ENCODE assay signal across 1 cellular context in the genomic region with DNA sequence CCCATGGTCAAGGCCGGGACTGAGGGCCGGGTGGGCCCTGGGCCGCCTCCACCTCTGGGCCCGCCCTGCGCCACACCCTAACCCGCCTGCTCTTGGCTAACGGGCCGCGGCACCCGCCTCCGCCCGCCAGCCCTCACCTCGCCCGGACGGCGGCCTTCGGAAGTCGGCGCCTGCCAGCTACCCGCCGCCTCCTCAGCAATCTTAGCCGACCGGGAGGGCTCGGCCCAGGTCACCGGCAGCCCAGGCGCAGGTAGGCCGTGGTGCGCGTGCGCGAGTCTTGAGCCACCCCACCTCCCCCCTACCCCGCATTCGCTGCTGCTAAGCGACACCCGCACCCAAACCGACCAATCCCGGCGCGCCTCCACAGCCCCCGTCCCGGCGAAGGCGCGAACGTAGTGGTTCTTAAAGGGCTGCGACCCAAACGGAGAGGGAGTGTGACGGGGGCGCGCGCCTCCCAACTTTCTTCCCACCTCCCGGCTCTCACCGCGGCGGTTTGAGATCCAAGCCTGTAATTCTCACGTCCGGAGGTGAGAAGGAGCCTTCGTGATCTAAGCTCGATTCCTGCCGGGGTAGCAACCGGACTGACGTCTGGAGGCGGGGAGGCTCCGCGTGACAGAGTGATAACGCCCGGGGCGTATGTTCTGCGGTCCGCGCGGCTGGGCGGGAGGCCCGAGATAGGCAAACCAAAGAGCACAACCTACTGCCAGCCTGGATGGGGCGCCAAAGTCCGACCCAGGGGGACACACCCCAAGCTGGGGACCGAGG.
TF ChIP-seq lines count a peak whose summit lies in the region.

A gene with protein sequence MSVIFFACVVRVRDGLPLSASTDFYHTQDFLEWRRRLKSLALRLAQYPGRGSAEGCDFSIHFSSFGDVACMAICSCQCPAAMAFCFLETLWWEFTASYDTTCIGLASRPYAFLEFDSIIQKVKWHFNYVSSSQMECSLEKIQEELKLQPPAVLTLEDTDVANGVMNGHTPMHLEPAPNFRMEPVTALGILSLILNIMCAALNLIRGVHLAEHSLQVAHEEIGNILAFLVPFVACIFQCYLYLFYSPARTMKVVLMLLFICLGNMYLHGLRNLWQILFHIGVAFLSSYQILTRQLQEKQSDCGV (minus strand): TSS at position 259 of the 765 bp plus-strand sequence. CDS start 12,921 bp downstream, outside the sequence.

TF ChIP-seq in HepG2, 621 proteins besides CTCF, POLR2A, EP300 and RAD21 (continued from another document and continues in another):
- TF ChIP-seq, protein P1, sequence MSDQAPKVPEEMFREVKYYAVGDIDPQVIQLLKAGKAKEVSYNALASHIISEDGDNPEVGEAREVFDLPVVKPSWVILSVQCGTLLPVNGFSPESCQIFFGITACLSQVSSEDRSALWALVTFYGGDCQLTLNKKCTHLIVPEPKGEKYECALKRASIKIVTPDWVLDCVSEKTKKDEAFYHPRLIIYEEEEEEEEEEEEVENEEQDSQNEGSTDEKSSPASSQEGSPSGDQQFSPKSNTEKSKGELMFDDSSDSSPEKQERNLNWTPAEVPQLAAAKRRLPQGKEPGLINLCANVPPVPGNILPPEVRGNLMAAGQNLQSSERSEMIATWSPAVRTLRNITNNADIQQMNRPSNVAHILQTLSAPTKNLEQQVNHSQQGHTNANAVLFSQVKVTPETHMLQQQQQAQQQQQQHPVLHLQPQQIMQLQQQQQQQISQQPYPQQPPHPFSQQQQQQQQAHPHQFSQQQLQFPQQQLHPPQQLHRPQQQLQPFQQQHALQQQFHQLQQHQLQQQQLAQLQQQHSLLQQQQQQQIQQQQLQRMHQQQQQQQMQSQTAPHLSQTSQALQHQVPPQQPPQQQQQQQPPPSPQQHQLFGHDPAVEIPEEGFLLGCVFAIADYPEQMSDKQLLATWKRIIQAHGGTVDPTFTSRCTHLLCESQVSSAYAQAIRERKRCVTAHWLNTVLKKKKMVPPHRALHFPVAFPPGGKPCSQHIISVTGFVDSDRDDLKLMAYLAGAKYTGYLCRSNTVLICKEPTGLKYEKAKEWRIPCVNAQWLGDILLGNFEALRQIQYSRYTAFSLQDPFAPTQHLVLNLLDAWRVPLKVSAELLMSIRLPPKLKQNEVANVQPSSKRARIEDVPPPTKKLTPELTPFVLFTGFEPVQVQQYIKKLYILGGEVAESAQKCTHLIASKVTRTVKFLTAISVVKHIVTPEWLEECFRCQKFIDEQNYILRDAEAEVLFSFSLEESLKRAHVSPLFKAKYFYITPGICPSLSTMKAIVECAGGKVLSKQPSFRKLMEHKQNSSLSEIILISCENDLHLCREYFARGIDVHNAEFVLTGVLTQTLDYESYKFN (CRISPR knock-in tag; conservative IDR thresholded peaks at IDR 0.05): peak; percentile 68
- TF ChIP-seq ZNF44 (CRISPR knock-in tag; IDR thresholded peaks at IDR 0.05) (no peak), NFYB (CRISPR knock-in tag; IDR thresholded peaks at IDR 0.05) (peak; percentile 85), NCOA5 (CRISPR knock-in tag; IDR thresholded peaks at IDR 0.05) (no peak), REPIN1 (CRISPR knock-in tag; IDR thresholded peaks at IDR 0.05; ENCODE audit: borderline replicate concordance, low read depth) (peak; percentile 88), ZNF317 (CRISPR knock-in tag; IDR thresholded peaks at IDR 0.05) (0 out of 2 replicates have a peak, but pooled peaks have one; percentile 51), CREB1 (IDR thresholded peaks at IDR 0.05) (peak; percentile 29; the same call in 1 of the 2 replicates), CREB1 (CRISPR knock-in tag; IDR thresholded peaks at IDR 0.05) (peak; percentile 70), SRY (CRISPR knock-in tag; IDR thresholded peaks at IDR 0.05) (peak; percentile 54; the same call in 1 of the 2 replicates), HDAC1 (CRISPR knock-in tag; IDR thresholded peaks at IDR 0.05) (peak; percentile 79), RFXANK (CRISPR knock-in tag; IDR thresholded peaks at IDR 0.05) (no peak), BRD4 (CRISPR knock-in tag; IDR thresholded peaks at IDR 0.05) (0 out of 2 replicates have a peak, but pooled peaks have one; percentile 13), ZNF530 (CRISPR knock-in tag; IDR thresholded peaks at IDR 0.05; ENCODE audit: low read depth) (no peak), IKZF4 (CRISPR knock-in tag; IDR thresholded peaks at IDR 0.05; ENCODE audit: borderline replicate concordance, low read depth, not compliant biosample characterization) (peak; percentile 35), MAFF (IDR thresholded peaks at IDR 0.05; ENCODE audit: low read depth, low read length) (no peak), GATAD2A (CRISPR knock-in tag; IDR thresholded peaks at IDR 0.05) (0 out of 2 replicates have a peak, but pooled peaks have one; percentile 17), RXRA (CRISPR knock-in tag; IDR thresholded peaks at IDR 0.05) (peak; percentile 33; the same call in 1 of the 2 replicates), CHD4 (IDR thresholded peaks at IDR 0.05; ENCODE audit: borderline replicate concordance, low read length) (no peak), KMT2A (CRISPR knock-in tag; IDR thresholded peaks at IDR 0.05) (peak; percentile 78; the same call in 1 of the 2 replicates), ZNF616 (CRISPR knock-in tag; IDR thresholded peaks at IDR 0.05; ENCODE audit: low read depth) (no peak), HNRNPK (IDR thresholded peaks at IDR 0.05; ENCODE audit: low read depth, low read length, poor library complexity, severe bottlenecking) (peak; percentile 62), ZNF432 (CRISPR knock-in tag; IDR thresholded peaks at IDR 0.05; ENCODE audit: borderline replicate concordance) (no peak), ZNF709 (CRISPR knock-in tag; IDR thresholded peaks at IDR 0.05) (peak; percentile 44), SNAPC2 (CRISPR knock-in tag; IDR thresholded peaks at IDR 0.05) (0 out of 2 replicates have a peak, but pooled peaks have one; percentile 88), RBFOX2 (IDR thresholded peaks at IDR 0.05; ENCODE audit: low read depth, low read length) (peak; percentile 90), RBM39 (IDR thresholded peaks at IDR 0.05; ENCODE audit: low read depth, low read length, poor library complexity, severe bottlenecking) (peak; percentile 65), TOE1 (CRISPR knock-in tag; IDR thresholded peaks at IDR 0.05) (no peak)
- TF ChIP-seq, protein P2, sequence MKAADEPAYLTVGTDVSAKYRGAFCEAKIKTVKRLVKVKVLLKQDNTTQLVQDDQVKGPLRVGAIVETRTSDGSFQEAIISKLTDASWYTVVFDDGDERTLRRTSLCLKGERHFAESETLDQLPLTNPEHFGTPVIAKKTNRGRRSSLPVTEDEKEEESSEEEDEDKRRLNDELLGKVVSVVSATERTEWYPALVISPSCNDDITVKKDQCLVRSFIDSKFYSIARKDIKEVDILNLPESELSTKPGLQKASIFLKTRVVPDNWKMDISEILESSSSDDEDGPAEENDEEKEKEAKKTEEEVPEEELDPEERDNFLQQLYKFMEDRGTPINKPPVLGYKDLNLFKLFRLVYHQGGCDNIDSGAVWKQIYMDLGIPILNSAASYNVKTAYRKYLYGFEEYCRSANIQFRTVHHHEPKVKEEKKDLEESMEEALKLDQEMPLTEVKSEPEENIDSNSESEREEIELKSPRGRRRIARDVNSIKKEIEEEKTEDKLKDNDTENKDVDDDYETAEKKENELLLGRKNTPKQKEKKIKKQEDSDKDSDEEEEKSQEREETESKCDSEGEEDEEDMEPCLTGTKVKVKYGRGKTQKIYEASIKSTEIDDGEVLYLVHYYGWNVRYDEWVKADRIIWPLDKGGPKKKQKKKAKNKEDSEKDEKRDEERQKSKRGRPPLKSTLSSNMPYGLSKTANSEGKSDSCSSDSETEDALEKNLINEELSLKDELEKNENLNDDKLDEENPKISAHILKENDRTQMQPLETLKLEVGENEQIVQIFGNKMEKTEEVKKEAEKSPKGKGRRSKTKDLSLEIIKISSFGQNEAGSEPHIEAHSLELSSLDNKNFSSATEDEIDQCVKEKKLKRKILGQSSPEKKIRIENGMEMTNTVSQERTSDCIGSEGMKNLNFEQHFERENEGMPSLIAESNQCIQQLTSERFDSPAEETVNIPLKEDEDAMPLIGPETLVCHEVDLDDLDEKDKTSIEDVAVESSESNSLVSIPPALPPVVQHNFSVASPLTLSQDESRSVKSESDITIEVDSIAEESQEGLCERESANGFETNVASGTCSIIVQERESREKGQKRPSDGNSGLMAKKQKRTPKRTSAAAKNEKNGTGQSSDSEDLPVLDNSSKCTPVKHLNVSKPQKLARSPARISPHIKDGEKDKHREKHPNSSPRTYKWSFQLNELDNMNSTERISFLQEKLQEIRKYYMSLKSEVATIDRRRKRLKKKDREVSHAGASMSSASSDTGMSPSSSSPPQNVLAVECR (CRISPR knock-in tag; IDR thresholded peaks at IDR 0.05; ENCODE audit: borderline replicate concordance): peak; percentile 94
- TF ChIP-seq, protein P3, sequence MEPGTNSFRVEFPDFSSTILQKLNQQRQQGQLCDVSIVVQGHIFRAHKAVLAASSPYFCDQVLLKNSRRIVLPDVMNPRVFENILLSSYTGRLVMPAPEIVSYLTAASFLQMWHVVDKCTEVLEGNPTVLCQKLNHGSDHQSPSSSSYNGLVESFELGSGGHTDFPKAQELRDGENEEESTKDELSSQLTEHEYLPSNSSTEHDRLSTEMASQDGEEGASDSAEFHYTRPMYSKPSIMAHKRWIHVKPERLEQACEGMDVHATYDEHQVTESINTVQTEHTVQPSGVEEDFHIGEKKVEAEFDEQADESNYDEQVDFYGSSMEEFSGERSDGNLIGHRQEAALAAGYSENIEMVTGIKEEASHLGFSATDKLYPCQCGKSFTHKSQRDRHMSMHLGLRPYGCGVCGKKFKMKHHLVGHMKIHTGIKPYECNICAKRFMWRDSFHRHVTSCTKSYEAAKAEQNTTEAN (CRISPR knock-in tag; conservative IDR thresholded peaks at IDR 0.05): no peak
- TF ChIP-seq, protein P4, sequence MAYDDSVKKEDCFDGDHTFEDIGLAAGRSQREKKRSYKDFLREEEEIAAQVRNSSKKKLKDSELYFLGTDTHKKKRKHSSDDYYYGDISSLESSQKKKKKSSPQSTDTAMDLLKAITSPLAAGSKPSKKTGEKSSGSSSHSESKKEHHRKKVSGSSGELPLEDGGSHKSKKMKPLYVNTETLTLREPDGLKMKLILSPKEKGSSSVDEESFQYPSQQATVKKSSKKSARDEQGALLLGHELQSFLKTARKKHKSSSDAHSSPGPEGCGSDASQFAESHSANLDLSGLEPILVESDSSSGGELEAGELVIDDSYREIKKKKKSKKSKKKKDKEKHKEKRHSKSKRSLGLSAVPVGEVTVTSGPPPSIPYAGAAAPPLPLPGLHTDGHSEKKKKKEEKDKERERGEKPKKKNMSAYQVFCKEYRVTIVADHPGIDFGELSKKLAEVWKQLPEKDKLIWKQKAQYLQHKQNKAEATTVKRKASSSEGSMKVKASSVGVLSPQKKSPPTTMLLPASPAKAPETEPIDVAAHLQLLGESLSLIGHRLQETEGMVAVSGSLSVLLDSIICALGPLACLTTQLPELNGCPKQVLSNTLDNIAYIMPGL (CRISPR knock-in tag; IDR thresholded peaks at IDR 0.05; ENCODE audit: borderline replicate concordance in 1 of 2, low read depth in 1 of 2): peak; percentile 42 to 81; a peak in 3 of 4 replicates
- TF ChIP-seq, protein P5, sequence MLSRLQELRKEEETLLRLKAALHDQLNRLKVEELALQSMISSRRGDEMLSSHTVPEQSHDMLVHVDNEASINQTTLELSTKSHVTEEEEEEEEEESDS (CRISPR knock-in tag; IDR thresholded peaks at IDR 0.05; ENCODE audit: borderline replicate concordance): peak; percentile 73; the same call in 1 of the 2 replicates
- TF ChIP-seq, protein P6, sequence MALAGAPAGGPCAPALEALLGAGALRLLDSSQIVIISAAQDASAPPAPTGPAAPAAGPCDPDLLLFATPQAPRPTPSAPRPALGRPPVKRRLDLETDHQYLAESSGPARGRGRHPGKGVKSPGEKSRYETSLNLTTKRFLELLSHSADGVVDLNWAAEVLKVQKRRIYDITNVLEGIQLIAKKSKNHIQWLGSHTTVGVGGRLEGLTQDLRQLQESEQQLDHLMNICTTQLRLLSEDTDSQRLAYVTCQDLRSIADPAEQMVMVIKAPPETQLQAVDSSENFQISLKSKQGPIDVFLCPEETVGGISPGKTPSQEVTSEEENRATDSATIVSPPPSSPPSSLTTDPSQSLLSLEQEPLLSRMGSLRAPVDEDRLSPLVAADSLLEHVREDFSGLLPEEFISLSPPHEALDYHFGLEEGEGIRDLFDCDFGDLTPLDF (CRISPR knock-in tag; IDR thresholded peaks at IDR 0.05): peak; percentile 88; the same call in 1 of the 2 replicates
- TF ChIP-seq, protein P7, sequence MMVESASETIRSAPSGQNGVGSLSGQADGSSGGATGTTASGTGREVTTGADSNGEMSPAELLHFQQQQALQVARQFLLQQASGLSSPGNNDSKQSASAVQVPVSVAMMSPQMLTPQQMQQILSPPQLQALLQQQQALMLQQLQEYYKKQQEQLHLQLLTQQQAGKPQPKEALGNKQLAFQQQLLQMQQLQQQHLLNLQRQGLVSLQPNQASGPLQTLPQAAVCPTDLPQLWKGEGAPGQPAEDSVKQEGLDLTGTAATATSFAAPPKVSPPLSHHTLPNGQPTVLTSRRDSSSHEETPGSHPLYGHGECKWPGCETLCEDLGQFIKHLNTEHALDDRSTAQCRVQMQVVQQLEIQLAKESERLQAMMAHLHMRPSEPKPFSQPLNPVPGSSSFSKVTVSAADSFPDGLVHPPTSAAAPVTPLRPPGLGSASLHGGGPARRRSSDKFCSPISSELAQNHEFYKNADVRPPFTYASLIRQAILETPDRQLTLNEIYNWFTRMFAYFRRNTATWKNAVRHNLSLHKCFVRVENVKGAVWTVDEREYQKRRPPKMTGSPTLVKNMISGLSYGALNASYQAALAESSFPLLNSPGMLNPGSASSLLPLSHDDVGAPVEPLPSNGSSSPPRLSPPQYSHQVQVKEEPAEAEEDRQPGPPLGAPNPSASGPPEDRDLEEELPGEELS (CRISPR knock-in tag; IDR thresholded peaks at IDR 0.05): peak; percentile 11; the same call in 1 of the 2 replicates
- TF ChIP-seq, protein P8, sequence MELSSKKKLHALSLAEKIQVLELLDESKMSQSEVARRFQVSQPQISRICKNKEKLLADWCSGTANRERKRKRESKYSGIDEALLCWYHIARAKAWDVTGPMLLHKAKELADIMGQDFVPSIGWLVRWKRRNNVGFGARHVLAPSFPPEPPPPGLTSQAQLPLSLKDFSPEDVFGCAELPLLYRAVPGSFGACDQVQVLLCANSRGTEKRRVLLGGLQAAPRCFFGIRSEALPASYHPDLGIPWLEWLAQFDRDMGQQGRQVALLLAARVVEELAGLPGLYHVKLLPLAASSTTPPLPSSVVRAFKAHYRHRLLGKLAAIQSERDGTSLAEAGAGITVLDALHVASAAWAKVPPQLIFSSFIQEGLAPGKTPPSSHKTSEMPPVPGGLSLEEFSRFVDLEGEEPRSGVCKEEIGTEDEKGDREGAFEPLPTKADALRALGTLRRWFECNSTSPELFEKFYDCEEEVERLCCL (CRISPR knock-in tag; IDR thresholded peaks at IDR 0.05; ENCODE audit: borderline replicate concordance): no peak
- TF ChIP-seq, protein P9, sequence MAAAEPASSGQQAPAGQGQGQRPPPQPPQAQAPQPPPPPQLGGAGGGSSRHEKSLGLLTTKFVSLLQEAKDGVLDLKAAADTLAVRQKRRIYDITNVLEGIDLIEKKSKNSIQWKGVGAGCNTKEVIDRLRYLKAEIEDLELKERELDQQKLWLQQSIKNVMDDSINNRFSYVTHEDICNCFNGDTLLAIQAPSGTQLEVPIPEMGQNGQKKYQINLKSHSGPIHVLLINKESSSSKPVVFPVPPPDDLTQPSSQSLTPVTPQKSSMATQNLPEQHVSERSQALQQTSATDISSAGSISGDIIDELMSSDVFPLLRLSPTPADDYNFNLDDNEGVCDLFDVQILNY (CRISPR knock-in tag; conservative IDR thresholded peaks at IDR 0.05): 0 out of 2 replicates have a peak, but pooled peaks have one; percentile 58
